ENCODE assay signal across 1 cellular context in genomic region chr2:85441859-85442258, GRCh38.
TF ChIP-seq lines count a peak whose summit lies in the region.

No MANE protein-coding gene starts in this region.

TF ChIP-seq in GM23338, 12 proteins besides CTCF, POLR2A, EP300 and RAD21 (continued from another document):
- TF ChIP-seq ZNF331 (CRISPR knock-in tag; IDR thresholded peaks at IDR 0.05; ENCODE audit: low read depth) (no peak), REST (IDR thresholded peaks at IDR 0.05; ENCODE audit: unreplicated experiment) (no peak), JUNB (IDR thresholded peaks at IDR 0.05; ENCODE audit: unreplicated experiment) (no peak)
